Comparison of ENCODE assay signal across 35 cellular contexts in the genomic region with DNA sequence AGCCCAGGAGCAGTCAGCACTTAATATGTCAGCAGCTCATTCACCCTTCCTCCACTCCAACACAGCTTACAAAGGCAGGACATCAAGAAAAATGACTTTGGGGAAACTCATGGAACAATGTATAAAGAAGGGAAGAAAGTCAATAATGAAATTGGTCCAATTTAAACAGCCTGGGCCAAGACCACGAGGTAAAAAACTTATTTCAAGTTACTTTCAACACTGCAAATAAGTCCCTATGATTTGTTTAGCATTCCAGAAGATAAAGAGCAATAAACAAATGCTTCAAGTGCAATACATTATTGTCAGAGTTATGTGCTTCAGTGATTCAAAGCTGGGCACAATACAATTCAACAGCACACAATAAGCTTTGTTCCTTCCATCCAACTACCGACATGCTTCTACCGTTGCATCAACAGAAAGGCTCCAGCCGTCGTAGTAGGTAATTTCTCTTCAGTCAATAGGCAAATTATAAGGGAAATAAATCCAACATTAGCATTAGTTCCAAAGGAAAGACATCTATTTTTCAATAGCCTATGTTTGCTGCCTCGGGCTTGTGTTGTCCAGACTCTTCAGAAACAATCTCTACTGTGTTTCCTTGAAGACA.
"Had no signal": no experiment of that assay in that cellular context is flagged by ENCODE, and none has a peak within 500 bp of the region (broad histone marks: within the 10 kb centered on the region; RNA-seq: fewer than 3 reads in every experiment).

No MANE protein-coding gene starts in this region.

- H3K4me2 ChIP-seq: hepatocyte had no signal

- H3K4me1 Mint-ChIP-seq: activated CD4-positive, alpha-beta T cell treated with anti-CD3 and anti-CD28 coated beads, Interleukin-2, amount 10 ng/mL, durations not matched to agents 24 days and 14 days; activated naive CD4-positive, alpha-beta T cell treated with anti-CD3 and anti-CD28 coated beads, Interleukin-2, amount 10 ng/mL, durations not matched to agents 7 days and 5 days; activated naive CD8-positive, alpha-beta T cell treated with anti-CD3 and anti-CD28 coated beads, Interleukin-2, amount 10 ng/mL, durations not matched to agents 7 days and 5 days; naive B cell; nephron progenitor cell; stimulated activated effector memory CD8-positive, alpha-beta T cell treated with anti-CD3 and anti-CD28 coated beads, Interleukin-12 subunit alpha, Interleukin-12 subunit beta, amount 100 ng/mL, for 72 hours had no signal

- H3K27ac ChIP-seq: body of pancreas, cardiac muscle cell, colonic mucosa, gastroesophageal sphincter, hepatocyte, neutrophil, prostate gland, thoracic aorta, vagina, WERI-Rb-1 had no signal

- H3K79me2 ChIP-seq: hepatocyte had no signal

- H3K36me3 ChIP-seq: cardiac muscle cell, colonic mucosa, gastroesophageal sphincter, neutrophil, prostate gland, thoracic aorta, vagina, WERI-Rb-1 had no signal

- H3K27ac Mint-ChIP-seq: activated CD4-positive, alpha-beta memory T cell treated with anti-CD3 and anti-CD28 coated beads for 36 hours; activated CD4-positive, alpha-beta T cell treated with anti-CD3 and anti-CD28 coated beads, Interleukin-2, amount 10 ng/mL, durations not matched to agents 24 days and 14 days; activated naive CD4-positive, alpha-beta T cell treated with anti-CD3 and anti-CD28 coated beads, Interleukin-2, amount 10 ng/mL, durations not matched to agents 7 days and 5 days; activated naive CD8-positive, alpha-beta T cell treated with anti-CD3 and anti-CD28 coated beads, Interleukin-2, amount 10 ng/mL, durations not matched to agents 7 days and 5 days; activated T-helper 1 cell treated with anti-CD3 and anti-CD28 coated beads, Interleukin-12 subunit alpha, Interleukin-12 subunit beta, Interleukin-2, Interleukin-4 antibody, amounts not matched to agents 30 ng/mL and 10 ng/mL and 1 ng/mL, durations not matched to agents 14 hours and 24 hours and 36 hours; naive B cell; nephron progenitor cell; stimulated activated effector memory CD8-positive, alpha-beta T cell treated with anti-CD3 and anti-CD28 coated beads, Interleukin-12 subunit alpha, Interleukin-12 subunit beta, amount 100 ng/mL, for 72 hours; stimulated activated naive CD8-positive, alpha-beta T cell treated with anti-CD3 and anti-CD28 coated beads, Interleukin-15, Interleukin-2, amounts not matched to agents 100 ng/mL and 50 ng/mL, for 24 hours; T-helper 1 cell treated with Interleukin-12 subunit alpha and Interleukin-12 subunit beta and Interleukin-4 antibody, amounts not matched to agents 30 μg/mL and 1 μg/mL, for 36 hours; type B pancreatic cell had no signal

- H3K9me3 ChIP-seq: body of pancreas, colonic mucosa, neutrophil, prostate gland, thoracic aorta, vagina had no signal

- H3K27me3 Mint-ChIP-seq: activated CD4-positive, alpha-beta T cell treated with anti-CD3 and anti-CD28 coated beads, Interleukin-2, amount 10 ng/mL, durations not matched to agents 24 days and 14 days; activated naive CD4-positive, alpha-beta T cell treated with anti-CD3 and anti-CD28 coated beads, Interleukin-2, amount 10 ng/mL, durations not matched to agents 7 days and 5 days; activated naive CD8-positive, alpha-beta T cell treated with anti-CD3 and anti-CD28 coated beads, Interleukin-2, amount 10 ng/mL, durations not matched to agents 7 days and 5 days; type B pancreatic cell had no signal

- H3K27me3 ChIP-seq: body of pancreas, cardiac muscle cell, colonic mucosa, gastroesophageal sphincter, hepatocyte, neutrophil, vagina had no signal

- H2AFZ ChIP-seq: hepatocyte had no signal

- ATAC-seq: body of pancreas; gastroesophageal sphincter; left ventricle myocardium superior; sciatic nerve; stimulated activated effector memory CD8-positive, alpha-beta T cell treated with anti-CD3 and anti-CD28 coated beads, Interleukin-12 subunit alpha, Interleukin-12 subunit beta, amount 100 ng/mL, for 72 hours had no signal

- H3K4me1 ChIP-seq: body of pancreas, colonic mucosa, gastroesophageal sphincter, prostate gland, vagina had no signal

- H3K9me3 Mint-ChIP-seq: activated CD4-positive, alpha-beta memory T cell treated with anti-CD3 and anti-CD28 coated beads for 36 hours; activated CD4-positive, alpha-beta T cell treated with anti-CD3 and anti-CD28 coated beads, Interleukin-2, amount 10 ng/mL, durations not matched to agents 24 days and 14 days; activated naive CD4-positive, alpha-beta T cell treated with anti-CD3 and anti-CD28 coated beads, Interleukin-2, amount 10 ng/mL, durations not matched to agents 7 days and 5 days; activated naive CD8-positive, alpha-beta T cell treated with anti-CD3 and anti-CD28 coated beads, Interleukin-2, amount 10 ng/mL, durations not matched to agents 7 days and 5 days; activated T-helper 1 cell treated with anti-CD3 and anti-CD28 coated beads, Interleukin-12 subunit alpha, Interleukin-12 subunit beta, Interleukin-2, Interleukin-4 antibody, amounts not matched to agents 30 ng/mL and 10 ng/mL and 1 ng/mL, durations not matched to agents 14 hours and 24 hours and 36 hours; stimulated activated effector memory CD8-positive, alpha-beta T cell treated with anti-CD3 and anti-CD28 coated beads, Interleukin-12 subunit alpha, Interleukin-12 subunit beta, amount 100 ng/mL, for 72 hours; T-helper 1 cell treated with Interleukin-12 subunit alpha and Interleukin-12 subunit beta and Interleukin-4 antibody, amounts not matched to agents 30 μg/mL and 1 μg/mL, for 36 hours; type B pancreatic cell had no signal

- DNase-seq: activated CD4-positive, alpha-beta memory T cell treated with anti-CD3 and anti-CD28 coated beads for 36 hours; activated CD4-positive, alpha-beta T cell treated with anti-CD3 and anti-CD28 coated beads, Interleukin-2, amount 10 ng/mL, durations not matched to agents 24 days and 14 days; activated CD4-positive, CD25-positive, alpha-beta regulatory T cell treated with anti-CD3 and anti-CD28 coated beads, Interleukin-2, amount 50 U/mL, for 72 hours; activated CD8-positive, alpha-beta memory T cell treated with anti-CD3 and anti-CD28 coated beads, Interleukin-2, amount 50 U/mL, for 4 hours; activated effector memory CD4-positive, alpha-beta T cell treated with anti-CD3 and anti-CD28 coated beads, Interleukin-2, amount 50 U/mL, for 16 hours; activated naive CD4-positive, alpha-beta T cell treated with anti-CD3 and anti-CD28 coated beads, Interleukin-2, amount 10 ng/mL, durations not matched to agents 7 days and 5 days; activated naive CD8-positive, alpha-beta T cell treated with anti-CD3 and anti-CD28 coated beads, Interleukin-2, amount 10 ng/mL, durations not matched to agents 7 days and 5 days; activated T-cell treated with anti-CD3 and anti-CD28 coated beads, Interleukin-2, amount 50 U/mL, for 1 hour; amniotic stem cell; body of pancreas; cerebellar nuclear complex; colonic mucosa; effector CD8-positive, alpha-beta T cell; islet precursor cell; left ventricle myocardium superior; naive B cell; nephron progenitor cell; retina; small intestine; stimulated activated CD4-positive, alpha-beta T cell treated with anti-CD3 and anti-CD28 coated beads, Interleukin-4, amount 100 ng/mL, for 24 hours; T-helper 9 cell; WERI-Rb-1 had no signal

- H3K4me3 Mint-ChIP-seq: activated CD4-positive, alpha-beta memory T cell treated with anti-CD3 and anti-CD28 coated beads for 36 hours; activated CD4-positive, alpha-beta T cell treated with anti-CD3 and anti-CD28 coated beads, Interleukin-2, amount 10 ng/mL, durations not matched to agents 24 days and 14 days; activated naive CD4-positive, alpha-beta T cell treated with anti-CD3 and anti-CD28 coated beads, Interleukin-2, amount 10 ng/mL, durations not matched to agents 7 days and 5 days; activated naive CD8-positive, alpha-beta T cell treated with anti-CD3 and anti-CD28 coated beads, Interleukin-2, amount 10 ng/mL, durations not matched to agents 7 days and 5 days; activated T-helper 1 cell treated with anti-CD3 and anti-CD28 coated beads, Interleukin-12 subunit alpha, Interleukin-12 subunit beta, Interleukin-2, Interleukin-4 antibody, amounts not matched to agents 30 ng/mL and 10 ng/mL and 1 ng/mL, durations not matched to agents 14 hours and 24 hours and 36 hours; naive B cell; nephron progenitor cell; stimulated activated effector memory CD8-positive, alpha-beta T cell treated with anti-CD3 and anti-CD28 coated beads, Interleukin-12 subunit alpha, Interleukin-12 subunit beta, amount 100 ng/mL, for 72 hours; stimulated activated naive CD8-positive, alpha-beta T cell treated with anti-CD3 and anti-CD28 coated beads, Interleukin-15, Interleukin-2, amounts not matched to agents 100 ng/mL and 50 ng/mL, for 24 hours; T-helper 1 cell treated with Interleukin-12 subunit alpha and Interleukin-12 subunit beta and Interleukin-4 antibody, amounts not matched to agents 30 μg/mL and 1 μg/mL, for 36 hours; type B pancreatic cell had no signal

- H3K36me3 Mint-ChIP-seq: activated CD4-positive, alpha-beta memory T cell treated with anti-CD3 and anti-CD28 coated beads for 36 hours; activated naive CD4-positive, alpha-beta T cell treated with anti-CD3 and anti-CD28 coated beads, Interleukin-2, amount 10 ng/mL, durations not matched to agents 7 days and 5 days; activated naive CD8-positive, alpha-beta T cell treated with anti-CD3 and anti-CD28 coated beads, Interleukin-2, amount 10 ng/mL, durations not matched to agents 7 days and 5 days; naive B cell; stimulated activated effector memory CD8-positive, alpha-beta T cell treated with anti-CD3 and anti-CD28 coated beads, Interleukin-12 subunit alpha, Interleukin-12 subunit beta, amount 100 ng/mL, for 72 hours; type B pancreatic cell had no signal

- H3K4me3 ChIP-seq: body of pancreas, cardiac muscle cell, colonic mucosa, gastroesophageal sphincter, hepatocyte, prostate gland, thoracic aorta, vagina had no signal
